ENCODE assay signal across 14 cellular contexts in the genomic region with DNA sequence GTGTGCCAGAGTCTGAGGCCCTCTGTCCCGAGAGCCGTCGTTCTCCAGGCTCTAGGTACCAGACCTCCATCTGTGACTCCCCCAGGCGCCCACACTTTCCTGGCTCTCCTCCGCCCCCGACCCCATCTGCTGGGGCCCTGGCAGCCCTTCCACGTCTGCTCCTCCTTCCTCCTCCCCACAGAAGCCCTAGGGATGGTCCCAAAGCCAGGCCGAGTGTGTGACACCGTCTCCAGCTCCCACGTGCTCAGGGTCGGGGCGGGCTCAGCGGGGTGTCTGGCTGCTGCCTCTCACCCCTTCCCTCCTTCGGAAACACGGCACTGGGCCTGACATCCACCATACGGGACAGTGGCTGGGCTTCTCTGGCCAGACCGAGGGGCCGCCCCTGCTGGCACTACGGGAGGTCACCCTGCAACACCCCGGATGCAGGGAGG. TPM values are rescaled to one million over a fixed set of nuclear protein-coding genes. Genes with fewer than 3 reads are reported as not detected.
"Had no signal": no experiment of that assay in that cellular context is flagged by ENCODE, and none has a peak within 500 bp of the region (broad histone marks: within the 10 kb centered on the region; RNA-seq: fewer than 3 reads in every experiment).

No MANE protein-coding gene starts in this region.

- ATAC-seq: esophagus mucosa, T-helper 17 cell had no signal

- H3K4me1 ChIP-seq: prostate gland had no signal

- H3K4me3 Mint-ChIP-seq: activated B cell treated with CpG ODN at 0.5 μM for 24 hours; activated CD4-positive, alpha-beta T cell treated with anti-CD3 and anti-CD28 coated beads, Interleukin-2, amount 10 ng/mL, durations not matched to agents 7 days and 5 days; activated naive CD4-positive, alpha-beta T cell treated with anti-CD3 and anti-CD28 coated beads, Interleukin-2, amount 50 U/mL, for 24 hours; T-helper 17 cell had no signal

- DNase-seq: activated B cell treated with CpG ODN at 0.5 μM for 24 hours; activated CD4-positive, alpha-beta T cell treated with anti-CD3 and anti-CD28 coated beads, Interleukin-2, amount 10 ng/mL, durations not matched to agents 7 days and 5 days; activated CD8-positive, alpha-beta memory T cell treated with anti-CD3 and anti-CD28 coated beads for 24 hours; midbrain; stimulated activated CD4-positive, alpha-beta T cell treated with anti-CD3 and anti-CD28 coated beads, Interleukin-12 subunit alpha, Interleukin-12 subunit beta, amount 100 ng/mL, for 4 hours; stimulated activated naive CD4-positive, alpha-beta T cell; trophoblast cell had no signal

- H3K4me1 Mint-ChIP-seq: activated B cell treated with CpG ODN at 0.5 μM for 24 hours; activated CD4-positive, alpha-beta T cell treated with anti-CD3 and anti-CD28 coated beads, Interleukin-2, amount 10 ng/mL, durations not matched to agents 7 days and 5 days; activated naive CD4-positive, alpha-beta T cell treated with anti-CD3 and anti-CD28 coated beads, Interleukin-2, amount 50 U/mL, for 24 hours; T-helper 17 cell had no signal

- H3K27me3 Mint-ChIP-seq: activated B cell treated with CpG ODN at 0.5 μM for 24 hours; activated CD4-positive, alpha-beta T cell treated with anti-CD3 and anti-CD28 coated beads, Interleukin-2, amount 10 ng/mL, durations not matched to agents 7 days and 5 days; activated naive CD4-positive, alpha-beta T cell treated with anti-CD3 and anti-CD28 coated beads, Interleukin-2, amount 50 U/mL, for 24 hours had no signal

- H3K36me3 ChIP-seq: prostate gland had no signal

- H3K27ac ChIP-seq: prostate gland had no signal

- H3K36me3 Mint-ChIP-seq: activated naive CD4-positive, alpha-beta T cell treated with anti-CD3 and anti-CD28 coated beads, Interleukin-2, amount 50 U/mL, for 24 hours had no signal

- H3K4me3 ChIP-seq: prostate gland had no signal

- H3K27ac Mint-ChIP-seq: activated B cell treated with CpG ODN at 0.5 μM for 24 hours; activated CD4-positive, alpha-beta T cell treated with anti-CD3 and anti-CD28 coated beads, Interleukin-2, amount 10 ng/mL, durations not matched to agents 7 days and 5 days; activated naive CD4-positive, alpha-beta T cell treated with anti-CD3 and anti-CD28 coated beads, Interleukin-2, amount 50 U/mL, for 24 hours; T-helper 17 cell had no signal

- H3K9me3 Mint-ChIP-seq: activated B cell treated with CpG ODN at 0.5 μM for 24 hours; activated CD4-positive, alpha-beta T cell treated with anti-CD3 and anti-CD28 coated beads, Interleukin-2, amount 10 ng/mL, durations not matched to agents 7 days and 5 days; activated naive CD4-positive, alpha-beta T cell treated with anti-CD3 and anti-CD28 coated beads, Interleukin-2, amount 50 U/mL, for 24 hours had no signal

- H3K9me3 ChIP-seq: prostate gland had no signal

RNA-seq across cellular contexts. Expression of a gene that starts 20.5 kb away (rescaled TPM):
- total RNA-seq: activated B cell treated with CpG ODN at 0.5 μM for 24 hours; activated CD4-positive, alpha-beta T cell treated with anti-CD3 and anti-CD28 coated beads, Interleukin-2, amount 10 ng/mL, durations not matched to agents 7 days and 5 days; dermis microvascular lymphatic vessel endothelial cell; esophagus mucosa; T-helper 17 cell had no signal

RNA-seq across cellular contexts. Expression of a gene that starts 44.3 kb away (rescaled TPM):
- total RNA-seq: activated B cell treated with CpG ODN at 0.5 μM for 24 hours; activated CD4-positive, alpha-beta T cell treated with anti-CD3 and anti-CD28 coated beads, Interleukin-2, amount 10 ng/mL, durations not matched to agents 7 days and 5 days; cerebellum; dermis microvascular lymphatic vessel endothelial cell; esophagus mucosa; liver; prostate gland; T-helper 17 cell had no signal
- polyA plus RNA-seq: liver had no signal
